In the genomic region with DNA sequence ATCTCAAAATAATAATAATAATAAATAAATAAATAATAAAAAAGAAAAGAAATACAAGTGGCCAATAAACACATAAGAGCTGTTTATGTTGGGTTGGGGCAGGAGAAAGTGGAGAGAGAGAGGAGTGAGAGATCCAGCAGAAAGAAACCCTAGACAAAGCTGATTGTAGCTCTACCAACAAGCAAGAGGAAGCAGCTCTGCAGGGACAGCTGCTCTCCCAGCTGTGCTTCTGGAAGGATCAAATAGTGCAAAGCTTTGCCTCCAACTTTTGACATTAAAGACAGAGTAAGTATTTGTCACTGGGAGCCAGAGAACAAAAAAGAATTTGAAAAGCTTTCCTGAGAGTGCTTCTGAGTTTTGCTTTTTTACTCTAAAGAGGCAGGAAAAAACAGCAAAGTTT, we compare ENCODE assay signal across 18 cellular contexts. TPM values are rescaled to one million over a fixed set of nuclear protein-coding genes. Genes with fewer than 3 reads are reported as not detected.
DNase-seq lines count a peak whose midpoint lies in the region; ATAC-seq and TF ChIP-seq lines count a peak whose summit lies in the region.
"Had no signal": no experiment of that assay in that cellular context is flagged by ENCODE, and none has a peak within 500 bp of the region (broad histone marks: within the 10 kb centered on the region; RNA-seq: fewer than 3 reads in every experiment).

No MANE protein-coding gene starts in this region.

- H3K27me3 ChIP-seq in adipocyte (replicated peaks; ENCODE audit: control insufficient read depth, insufficient read depth, low read length), result no peaks in the 10 kb centered on the region
- H3K27me3 ChIP-seq: BE2C had no signal

- H3K9me3 ChIP-seq in adipocyte (ENCODE audit: control insufficient read depth, low read length), result no peaks in the 10 kb centered on the region
- H3K9me3 ChIP-seq: BE2C had no signal

- no peak for TF ChIP-seq POLR2A in erythroblast (IDR thresholded peaks at IDR 0.05; ENCODE audit: low read length)

- H3K9ac ChIP-seq in adipocyte (ENCODE audit: low read length), result peak overlapping the region; percentile 39

- intact Hi-C loops in sciatic nerve (cut with DNase I), result no loop called here

- no peaks in the 10 kb centered on the region for H3K36me3 ChIP-seq in adipocyte (ENCODE audit: control insufficient read depth, insufficient read depth, low read length, severe bottlenecking)
- H3K36me3 ChIP-seq: BE2C had no signal

- ATAC-seq in sciatic nerve (peak; percentile 42), GM21515 (IDR thresholded peaks at IDR 0.05; ENCODE audit: unreplicated experiment) (no peak), GM21447 (IDR thresholded peaks at IDR 0.05; ENCODE audit: unreplicated experiment) (no peak)
- ATAC-seq: PC-3 had no signal

- H3K4me1 ChIP-seq in adipocyte (ENCODE audit: control insufficient read depth, insufficient read depth, low read length), result peaks cover 35% of the 10 kb centered on the region
- H3K4me1 ChIP-seq: BE2C had no signal

- DNase-seq in DMS 273 (lab: John Stamatoyannopoulos, UW; ENCODE audit: unreplicated experiment) (peak; percentile 26), DMS 273 treated with DMSO at 0.1 percent for 48 hours (lab: John Stamatoyannopoulos, UW) (no peak), adipocyte (ENCODE audit: low read depth) (peak; percentile 53), medulla oblongata (ENCODE audit: extremely low spot score) (peak; percentile 45), sciatic nerve (ENCODE audit: low spot score) (no peak), erythroblast (lab: John Stamatoyannopoulos, UW) (no peak)
- DNase-seq: BE2C; Calu3; CD4-positive, alpha-beta memory T cell; DMS79; H9; Kasumi-1; NCI-H1105 treated with DMSO at 0.1 percent for 48 hours; NCI-H1930; NCI-H69; PC-3 had no signal

- no peak overlapping the region for H3K4me3 ChIP-seq in adipocyte (ENCODE audit: low read length)

RNA-seq across cellular contexts. Expression of gene C1orf198, which starts 28.4 kb away (rescaled TPM):
- 121 TPM for total RNA-seq in sciatic nerve

Comparison
In these comparisons a context has a peak if more than half of its experiments do, and no peak if none do; other contexts are left out.
1. DNase-seq: peak in DMS 273 (single experiment), adipocyte (single experiment) and medulla oblongata (single experiment); none in DMS 273 treated with DMSO at 0.1 percent for 48 hours (single experiment), sciatic nerve (single experiment) and erythroblast (0 of 2).